Comparison of ENCODE assay signal across 17 cellular contexts in genomic region chr5:155786108-155786507, GRCh38.
DNase-seq lines count a peak whose midpoint lies in the region; ATAC-seq and TF ChIP-seq lines count a peak whose summit lies in the region.
"Had no signal": no experiment of that assay in that cellular context is flagged by ENCODE, and none has a peak within 500 bp of the region (broad histone marks: within the 10 kb centered on the region; RNA-seq: fewer than 3 reads in every experiment).

No MANE protein-coding gene starts in this region.

- H3K4me1 ChIP-seq in left ventricle myocardium inferior (peaks cover 13% of the 10 kb centered on the region), right cardiac atrium (ENCODE audit: control insufficient read depth, insufficient read depth, low read length) (no peaks in the 10 kb centered on the region)
- H3K4me1 ChIP-seq: A549, BE2C, BLaER1, Caco-2 had no signal

- TF ChIP-seq CTCF in left ventricle myocardium inferior (IDR thresholded peaks at IDR 0.05; ENCODE audit: borderline replicate concordance) (no peak), AG10803 (conservative IDR thresholded peaks at IDR 0.05; ENCODE audit: low read length) (no peak)

- DNase-seq in DMS 273 (lab: John Stamatoyannopoulos, UW; ENCODE audit: unreplicated experiment) (peak; percentile 33), DMS 273 treated with DMSO at 0.1 percent for 48 hours (lab: John Stamatoyannopoulos, UW) (no peak), left ventricle myocardium inferior (peak; percentile 20), right cardiac atrium (no peak), AG10803 (ENCODE audit: low read depth) (peak; percentile 65), cortex of kidney (lab: John Stamatoyannopoulos, UW) (no peak)
- DNase-seq: BE2C; C1 segment of cervical spinal cord; Caco-2; Calu3; CD4-positive, alpha-beta T cell; CD8-positive, alpha-beta T cell; DMS79 treated with DMSO at 0.1 percent for 48 hours; GF-D8 had no signal

- WGBS in right cardiac atrium: 77% methylated on average over 1 of the region's 1 CpG

- intact Hi-C loops in left ventricle myocardium inferior (cut with micrococcal nuclease) (no loop called here), right cardiac atrium (cut with DNase I) (no loop called here)

- no peak overlapping the region for H3K27ac ChIP-seq in left ventricle myocardium inferior (replicated peaks)
- H3K27ac ChIP-seq in right cardiac atrium (ENCODE audit: low read length): no peak overlapping the region
- H3K27ac ChIP-seq: 22Rv1, A549, BLaER1 had no signal

- H3K27me3 ChIP-seq in left ventricle myocardium inferior (ENCODE audit: low read depth) (no peaks in the 10 kb centered on the region), right cardiac atrium (ENCODE audit: control insufficient read depth, insufficient read depth) (no peaks in the 10 kb centered on the region)
- H3K27me3 ChIP-seq: BE2C, BLaER1 had no signal

- no peaks in the 10 kb centered on the region for H3K36me3 ChIP-seq in left ventricle myocardium inferior
- H3K36me3 ChIP-seq: BE2C, BLaER1 had no signal

- no peak overlapping the region for H3K4me3 ChIP-seq in left ventricle myocardium inferior
- no peak overlapping the region for H3K4me3 ChIP-seq in right cardiac atrium (ENCODE audit: low read length)
- H3K4me3 ChIP-seq in AG10803 (ENCODE audit: low read length): no peak overlapping the region
- H3K4me3 ChIP-seq: A549, BLaER1 had no signal

- H3K9me3 ChIP-seq in left ventricle myocardium inferior (replicated peaks) (no peaks in the 10 kb centered on the region), right cardiac atrium (ENCODE audit: control insufficient read depth, low read length) (no peaks in the 10 kb centered on the region)
- H3K9me3 ChIP-seq: BE2C, BLaER1, Caco-2 had no signal

- ATAC-seq in right cardiac atrium: no peak
- ATAC-seq: A549; CD8-positive, alpha-beta T cell had no signal

Comparison
In these comparisons a context has a peak if more than half of its experiments do, and no peak if none do; other contexts are left out.
1. DNase-seq: peak in DMS 273 (single experiment), left ventricle myocardium inferior (single experiment) and AG10803 (single experiment); none in DMS 273 treated with DMSO at 0.1 percent for 48 hours (single experiment), right cardiac atrium (0 of 3) and cortex of kidney (single experiment).